8 cellular contexts compared by ENCODE assay signal in the genomic region with DNA sequence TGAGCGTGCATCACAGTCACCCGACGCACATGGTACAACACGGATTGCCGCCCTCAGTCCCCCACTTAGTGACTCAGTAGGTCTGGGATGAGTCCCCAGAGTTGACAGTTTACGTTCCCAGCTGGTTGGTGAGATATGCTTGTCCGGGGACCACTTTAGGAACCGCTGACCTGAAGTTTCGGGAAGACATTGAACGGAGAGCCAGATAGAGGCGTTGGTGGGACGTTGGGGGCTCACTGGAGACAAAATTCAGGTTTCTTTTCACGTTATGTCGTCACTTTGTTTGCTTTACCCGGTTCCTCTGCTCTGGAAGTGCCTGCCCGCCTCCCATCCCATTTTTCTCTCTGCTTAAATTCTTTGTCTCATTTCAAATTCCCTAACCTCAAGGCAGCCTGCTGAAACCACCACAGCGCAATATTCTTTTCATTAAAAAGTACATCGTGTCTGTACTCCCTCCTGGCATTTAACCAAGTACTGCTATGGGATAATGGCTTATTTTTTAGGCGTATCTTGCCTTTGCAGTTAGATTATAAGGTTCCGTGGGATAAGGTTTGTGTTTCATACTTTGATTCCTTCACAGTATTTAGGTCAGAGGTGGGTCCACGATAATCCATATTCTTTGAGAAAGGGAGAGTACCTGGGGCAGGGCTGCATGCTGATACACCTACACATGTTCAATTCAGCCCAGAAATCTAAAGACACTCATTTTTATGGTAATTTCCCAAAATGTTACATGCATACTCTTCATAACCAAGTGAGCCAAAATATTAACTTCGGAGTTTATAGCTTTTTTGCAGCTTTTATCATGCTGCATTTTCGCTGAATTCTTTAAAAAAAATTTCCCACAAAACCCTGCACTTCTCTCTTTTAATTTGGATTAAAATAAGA. TPM values are rescaled to one million over a fixed set of nuclear protein-coding genes. Genes with fewer than 3 reads are reported as not detected.
DNase-seq lines count a peak whose midpoint lies in the region; ATAC-seq and TF ChIP-seq lines count a peak whose summit lies in the region.

No MANE protein-coding gene starts in this region.

- H3K27ac ChIP-seq in right atrium auricular region: peak overlapping the region; percentile 65 to 74
- H3K27ac ChIP-seq in spleen: peak overlapping the region in 7 of 8 donors; percentile 46 to 85 (median 76)

- peak overlapping the region; percentile 96 for H3K4me3 Mint-ChIP-seq in activated CD4-positive, alpha-beta T cell treated with anti-CD3 and anti-CD28 coated beads, Interleukin-2, amount 10 ng/mL, durations not matched to agents 24 days and 14 days
- H3K4me3 Mint-ChIP-seq in WTC11: peak overlapping the region; percentile 79

- peak overlapping the region; percentile 75 to 80 for H3K4me3 ChIP-seq in right atrium auricular region
- H3K4me3 ChIP-seq in spleen: peak overlapping the region; percentile 91 to 99 (median 98)

- H3K9me3 ChIP-seq in right atrium auricular region: no peaks in the 10 kb centered on the region
- no peaks in the 10 kb centered on the region for H3K9me3 ChIP-seq in spleen

- H3K36me3 ChIP-seq in right atrium auricular region: peaks cover 11% of the 10 kb centered on the region
- H3K36me3 ChIP-seq in spleen: peaks cover 0 to 15% (median 7%) of the 10 kb centered on the region in 6 donors

- H3K9me3 Mint-ChIP-seq in activated CD4-positive, alpha-beta T cell treated with anti-CD3 and anti-CD28 coated beads, Interleukin-2, amount 10 ng/mL, durations not matched to agents 24 days and 14 days: no peaks in the 10 kb centered on the region
- peaks cover 4% of the 10 kb centered on the region for H3K9me3 Mint-ChIP-seq in WTC11

- ATAC-seq in WTC11: no peak
- ATAC-seq in left colon: no peak

- WGBS in spleen, 5 donors: 12 to 19% (median 16%) methylated on average over 18 to 23 of the region's 23 CpGs

- POLR2A ChIA-PET in WTC11 (lab: Charles Lee): no interaction called here

- intact Hi-C loops in activated CD4-positive, alpha-beta T cell treated with anti-CD3 and anti-CD28 coated beads, Interleukin-2, amount 10 ng/mL, durations not matched to agents 24 days and 14 days (cut with micrococcal nuclease): loop anchor here (1.0 to 2.0 kb wide), 4 partner anchors 11 to 119 kb away; a partner anchor contains a TSS
- intact Hi-C loops in spleen (cut with DNase I; ENCODE audit: low total_unique reads): no loop called here
- intact Hi-C loops in left colon (cut with DNase I, micrococcal nuclease): no loop called here

- no peaks in the 10 kb centered on the region for H3K27me3 ChIP-seq in right atrium auricular region
- H3K27me3 ChIP-seq in spleen (replicated peaks in 1 of 7): no peaks in the 10 kb centered on the region

- peaks cover 23% of the 10 kb centered on the region for H3K36me3 Mint-ChIP-seq in activated CD4-positive, alpha-beta T cell treated with anti-CD3 and anti-CD28 coated beads, Interleukin-2, amount 10 ng/mL, durations not matched to agents 24 days and 14 days (ENCODE audit: low read depth)
- H3K36me3 Mint-ChIP-seq in WTC11: peaks cover 5% of the 10 kb centered on the region

- H3K4me1 ChIP-seq in right atrium auricular region (peaks cover 0 to 24% of the 10 kb centered on the region in 2 donors), spleen (peaks cover 19 to 56% (median 42%) of the 10 kb centered on the region in 6 donors)

- CTCF ChIA-PET in WTC11 (lab: Charles Lee): interaction anchor here (0.7 kb wide), 1 partner anchor 55 kb away, joined by 3 read pairs; no protein-coding TSS in a partner anchor

- DNase-seq in activated CD4-positive, alpha-beta T cell treated with anti-CD3 and anti-CD28 coated beads, Interleukin-2, amount 10 ng/mL, durations not matched to agents 24 days and 14 days: no peak
- DNase-seq in activated CD4-positive, alpha-beta T cell treated with anti-CD3 and anti-CD28 coated beads, Interleukin-2, amount 50 U/mL, for 1 hour: no peak
- DNase-seq in WTC11 (ENCODE audit: low spot score) (no peak), right atrium auricular region (ENCODE audit: low spot score) (peak; percentile 72), spleen (no peak), left colon (no peak), iPS-NIHi11 (ENCODE audit: low spot score) (no peak), COLO829 (ENCODE audit: low spot score) (no peak)

- peaks cover 40% of the 10 kb centered on the region for H3K4me1 Mint-ChIP-seq in activated CD4-positive, alpha-beta T cell treated with anti-CD3 and anti-CD28 coated beads, Interleukin-2, amount 10 ng/mL, durations not matched to agents 24 days and 14 days
- peaks cover 28% of the 10 kb centered on the region for H3K4me1 Mint-ChIP-seq in WTC11

- H3K27ac Mint-ChIP-seq in activated CD4-positive, alpha-beta T cell treated with anti-CD3 and anti-CD28 coated beads, Interleukin-2, amount 10 ng/mL, durations not matched to agents 24 days and 14 days: peak overlapping the region; percentile 96
- H3K27ac Mint-ChIP-seq in WTC11: peak overlapping the region; percentile 85; the same call in 1 of the 2 replicates

- no peak for TF ChIP-seq CTCF in WTC11 (IDR thresholded peaks at IDR 0.05)
- TF ChIP-seq CTCF in right atrium auricular region (IDR thresholded peaks at IDR 0.05): no peak
- TF ChIP-seq CTCF in spleen (IDR thresholded peaks at IDR 0.05 in 8 of 11, conservative IDR thresholded peaks at IDR 0.05 in 3 of 11): no peak

- no peak for TF ChIP-seq POLR2A in spleen (IDR thresholded peaks at IDR 0.05)

- H3K27me3 Mint-ChIP-seq in activated CD4-positive, alpha-beta T cell treated with anti-CD3 and anti-CD28 coated beads, Interleukin-2, amount 10 ng/mL, durations not matched to agents 24 days and 14 days: peaks cover 5% of the 10 kb centered on the region
- peaks cover 14% of the 10 kb centered on the region for H3K27me3 Mint-ChIP-seq in WTC11 (ENCODE audit: low read depth)

TF ChIP-seq in WTC11, 78 proteins besides CTCF, POLR2A, EP300 and RAD21:
- no peak for TF ChIP-seq FOXK1 (CRISPR knock-in tag; IDR thresholded peaks at IDR 0.05)
- TF ChIP-seq ETV6 (CRISPR knock-in tag; IDR thresholded peaks at IDR 0.05): peak; percentile 3; the same call in 1 of the 2 replicates

RNA-seq across cellular contexts. Expression of a gene that starts 0.9 kb away (rescaled TPM):
- total RNA-seq in activated CD4-positive, alpha-beta T cell treated with anti-CD3 and anti-CD28 coated beads, Interleukin-2, amount 10 ng/mL, durations not matched to agents 24 days and 14 days: 5.5 and 5.9 TPM in 2 replicates
- 3.6 to 5.2 TPM (median 4.2 TPM) in 3 replicates for total RNA-seq in WTC11 (2021)
- 1 to 10 TPM; 3.5 to 3.9 TPM for total RNA-seq in right atrium auricular region
- 1 to 10 TPM; 2.4 to 5.9 (median 3.6) TPM for total RNA-seq in spleen
- polyA plus RNA-seq in spleen: under 1 TPM; 0.52 to 0.83 (median 0.80) TPM
- total RNA-seq in left colon: 1 to 10 TPM; 5.4 TPM

RNA-seq across cellular contexts. Expression of a gene that starts 10.9 kb away (rescaled TPM):
- 1,350 and 1,372 TPM in 2 replicates for total RNA-seq in activated CD4-positive, alpha-beta T cell treated with anti-CD3 and anti-CD28 coated beads, Interleukin-2, amount 10 ng/mL, durations not matched to agents 24 days and 14 days
- total RNA-seq in WTC11 (2021) (1,384 to 1,463 TPM (median 1,429 TPM) in 3 replicates), right atrium auricular region (100 to 1,000 TPM; 415 to 477 TPM), spleen (100 to 1,000 TPM; 618 to 926 (median 772) TPM), left colon (100 to 1,000 TPM; 557 to 639 TPM)
- 1,000 to 10,000 TPM; 2,909 to 3,288 (median 3,106) TPM for polyA plus RNA-seq in spleen
